12 cellular contexts compared by ENCODE assay signal in genomic region chr11:94933225-94934130, GRCh38. TPM values are rescaled to one million over a fixed set of nuclear protein-coding genes. Genes with fewer than 3 reads are reported as not detected.
DNase-seq lines count a peak whose midpoint lies in the region; ATAC-seq, FAIRE-seq and TF ChIP-seq lines count a peak whose summit lies in the region.
"Had no signal": no experiment of that assay in that cellular context is flagged by ENCODE, and none has a peak within 500 bp of the region (broad histone marks: within the 10 kb centered on the region; RNA-seq: fewer than 3 reads in every experiment).

No MANE protein-coding gene starts in this region.

- 75 to 96% methylated on average over 2 to 4 of the region's 5 CpGs for WGBS in mesodermal cell (ENCODE audit: insufficient coverage in 2 of 2), 2 experiments
- WGBS in small intestine, 3 donors, result 60 to 65% (median 63%) methylated on average over 5 of the region's 5 CpGs

- FAIRE-seq in small intestine (lab: Jason Lieb, UNC), result no peak

- no TSS peak for BruUV-seq in Calu3 (replicated peaks; lab: Mats Ljungman, UMichigan)

- H3K36me3 ChIP-seq in mesodermal cell (ENCODE audit: control insufficient read depth, insufficient read depth, low read length), result no peaks in the 10 kb centered on the region
- H3K36me3 ChIP-seq in uterus, result no peaks in the 10 kb centered on the region
- H3K36me3 ChIP-seq in small intestine (ENCODE audit: control insufficient read depth in 2 of 2, insufficient read depth in 2 of 2, low read length in 2 of 2), result no peaks in the 10 kb centered on the region

- intact Hi-C loops in uterus (cut with DNase I; ENCODE audit: low total_unique reads), result no loop called here
- intact Hi-C loops in activated T-helper 2 cell treated with anti-CD3 and anti-CD28 coated beads, Interferon-gamma antibody, Interleukin-2, Interleukin-4, amounts not matched to agents 10 μg/mL and 5 μg/mL and 100 μg/mL, durations not matched to agents 14 hours and 24 hours and 36 hours (cut with micrococcal nuclease), result no loop called here
- intact Hi-C loops in Calu3 (cut with micrococcal nuclease; ENCODE audit: unreplicated experiment), result no loop called here

- H3K27ac ChIP-seq in mesodermal cell (ENCODE audit: low read depth, low read length, severe bottlenecking) (peak overlapping the region; percentile 64), uterus (peak overlapping the region; percentile 78 to 88), small intestine (ENCODE audit: low read depth in 1 of 2, low read length in 1 of 2) (peak overlapping the region in 1 of 2 donors; percentile 36)

- peaks cover 3% of the 10 kb centered on the region for H3K27me3 Mint-ChIP-seq in activated naive CD8-positive, alpha-beta T cell treated with anti-CD3 and anti-CD28 coated beads, Interleukin-2, amount 10 ng/mL, durations not matched to agents 7 days and 5 days
- no peaks in the 10 kb centered on the region for H3K27me3 Mint-ChIP-seq in activated naive CD8-positive, alpha-beta T cell treated with anti-CD3 and anti-CD28 coated beads, Interleukin-2, amount 50 U/mL, for 24 hours
- H3K27me3 Mint-ChIP-seq in activated T-helper 2 cell treated with anti-CD3 and anti-CD28 coated beads, Interferon-gamma antibody, Interleukin-2, Interleukin-4, amounts not matched to agents 10 μg/mL and 5 μg/mL and 100 μg/mL, durations not matched to agents 14 hours and 24 hours and 36 hours (ENCODE audit: low read depth), result peaks cover 7% of the 10 kb centered on the region
- no peaks in the 10 kb centered on the region for H3K27me3 Mint-ChIP-seq in Calu3 (ENCODE audit: unreplicated experiment)
- H3K27me3 Mint-ChIP-seq: activated naive CD8-positive, alpha-beta T cell treated with anti-CD3 and anti-CD28 coated beads for 36 hours had no signal

- no peaks in the 10 kb centered on the region for H3K9me3 Mint-ChIP-seq in activated naive CD8-positive, alpha-beta T cell treated with anti-CD3 and anti-CD28 coated beads, Interleukin-2, amount 10 ng/mL, durations not matched to agents 7 days and 5 days
- no peaks in the 10 kb centered on the region for H3K9me3 Mint-ChIP-seq in activated naive CD8-positive, alpha-beta T cell treated with anti-CD3 and anti-CD28 coated beads, Interleukin-2, amount 50 U/mL, for 24 hours
- H3K9me3 Mint-ChIP-seq in activated T-helper 2 cell treated with anti-CD3 and anti-CD28 coated beads, Interferon-gamma antibody, Interleukin-2, Interleukin-4, amounts not matched to agents 10 μg/mL and 5 μg/mL and 100 μg/mL, durations not matched to agents 14 hours and 24 hours and 36 hours, result peaks cover 4% of the 10 kb centered on the region
- no peaks in the 10 kb centered on the region for H3K9me3 Mint-ChIP-seq in Calu3 (ENCODE audit: low read depth, unreplicated experiment)
- H3K9me3 Mint-ChIP-seq: activated naive CD8-positive, alpha-beta T cell treated with anti-CD3 and anti-CD28 coated beads for 36 hours had no signal

- H3K9me3 ChIP-seq in mesodermal cell (ENCODE audit: control insufficient read depth, low read length) (no peaks in the 10 kb centered on the region), uterus (no peaks in the 10 kb centered on the region), small intestine (ENCODE audit: control insufficient read depth, low read depth) (no peaks in the 10 kb centered on the region)

- peaks cover 24% of the 10 kb centered on the region for H3K4me1 Mint-ChIP-seq in activated naive CD8-positive, alpha-beta T cell treated with anti-CD3 and anti-CD28 coated beads, Interleukin-2, amount 10 ng/mL, durations not matched to agents 7 days and 5 days
- peaks cover 23% of the 10 kb centered on the region for H3K4me1 Mint-ChIP-seq in activated naive CD8-positive, alpha-beta T cell treated with anti-CD3 and anti-CD28 coated beads, Interleukin-2, amount 50 U/mL, for 24 hours
- peaks cover 13% of the 10 kb centered on the region for H3K4me1 Mint-ChIP-seq in activated T-helper 2 cell treated with anti-CD3 and anti-CD28 coated beads, Interferon-gamma antibody, Interleukin-2, Interleukin-4, amounts not matched to agents 10 μg/mL and 5 μg/mL and 100 μg/mL, durations not matched to agents 14 hours and 24 hours and 36 hours (ENCODE audit: low read depth)
- H3K4me1 Mint-ChIP-seq in Calu3 (ENCODE audit: low read depth, unreplicated experiment), result no peaks in the 10 kb centered on the region

- H3K4me3 ChIP-seq in mesodermal cell (ENCODE audit: extremely low read depth, insufficient read depth, low read length, poor library complexity, severe bottlenecking) (no peak overlapping the region), uterus (no peak overlapping the region), small intestine (ENCODE audit: low read depth in 1 of 2, low read length in 2 of 2) (no peak overlapping the region)
- H3K4me3 ChIP-seq: lung had no signal

- H3K27me3 ChIP-seq in uterus, result no peaks in the 10 kb centered on the region
- H3K27me3 ChIP-seq in small intestine (ENCODE audit: control insufficient read depth in 2 of 2, insufficient read depth in 2 of 2, low read length in 2 of 2), result no peaks in the 10 kb centered on the region

- POLR2A ChIA-PET in activated naive CD8-positive, alpha-beta T cell treated with anti-CD3 and anti-CD28 coated beads, Interleukin-2, amount 10 ng/mL, durations not matched to agents 7 days and 5 days (lab: Charles Lee), result interaction anchor here (1.8 kb wide), 1 partner anchor 40 kb away, joined by 6 read pairs; the partner anchor contains the start of genes CWC15 and KDM4D

- no peaks in the 10 kb centered on the region for H3K36me3 Mint-ChIP-seq in activated naive CD8-positive, alpha-beta T cell treated with anti-CD3 and anti-CD28 coated beads, Interleukin-2, amount 10 ng/mL, durations not matched to agents 7 days and 5 days
- no peaks in the 10 kb centered on the region for H3K36me3 Mint-ChIP-seq in activated naive CD8-positive, alpha-beta T cell treated with anti-CD3 and anti-CD28 coated beads, Interleukin-2, amount 50 U/mL, for 24 hours (ENCODE audit: low read depth)
- no peaks in the 10 kb centered on the region for H3K36me3 Mint-ChIP-seq in activated T-helper 2 cell treated with anti-CD3 and anti-CD28 coated beads, Interferon-gamma antibody, Interleukin-2, Interleukin-4, amounts not matched to agents 10 μg/mL and 5 μg/mL and 100 μg/mL, durations not matched to agents 14 hours and 24 hours and 36 hours (ENCODE audit: low read depth)
- no peaks in the 10 kb centered on the region for H3K36me3 Mint-ChIP-seq in Calu3 (ENCODE audit: insufficient read depth, unreplicated experiment)

- no peak for ATAC-seq in activated naive CD8-positive, alpha-beta T cell treated with anti-CD3 and anti-CD28 coated beads, Interleukin-2, amount 10 ng/mL, durations not matched to agents 7 days and 5 days (ENCODE audit: low read depth)
- no peak for ATAC-seq in activated naive CD8-positive, alpha-beta T cell treated with anti-CD3 and anti-CD28 coated beads, Interleukin-2, amount 50 U/mL, for 24 hours

- H3K4me3 Mint-ChIP-seq in activated naive CD8-positive, alpha-beta T cell treated with anti-CD3 and anti-CD28 coated beads, Interleukin-2, amount 10 ng/mL, durations not matched to agents 7 days and 5 days, result no peak overlapping the region
- no peak overlapping the region for H3K4me3 Mint-ChIP-seq in activated naive CD8-positive, alpha-beta T cell treated with anti-CD3 and anti-CD28 coated beads, Interleukin-2, amount 50 U/mL, for 24 hours
- H3K4me3 Mint-ChIP-seq in activated T-helper 2 cell treated with anti-CD3 and anti-CD28 coated beads, Interferon-gamma antibody, Interleukin-2, Interleukin-4, amounts not matched to agents 10 μg/mL and 5 μg/mL and 100 μg/mL, durations not matched to agents 14 hours and 24 hours and 36 hours (ENCODE audit: low read depth), result no peak overlapping the region
- no peak overlapping the region for H3K4me3 Mint-ChIP-seq in Calu3 (ENCODE audit: low read depth, unreplicated experiment)
- H3K4me3 Mint-ChIP-seq: activated naive CD8-positive, alpha-beta T cell treated with anti-CD3 and anti-CD28 coated beads for 36 hours had no signal

- H3K4me1 ChIP-seq in mesodermal cell (ENCODE audit: control insufficient read depth, insufficient read depth, low read length, poor library complexity, severe bottlenecking), result peaks cover 35% of the 10 kb centered on the region
- H3K4me1 ChIP-seq in uterus, result no peaks in the 10 kb centered on the region
- no peaks in the 10 kb centered on the region for H3K4me1 ChIP-seq in small intestine (ENCODE audit: control insufficient read depth in 2 of 2, insufficient read depth in 1 of 2, low read depth in 1 of 2, low read length in 1 of 2)

- CTCF ChIA-PET in Calu3 (lab: Charles Lee), result no interaction called here

- DNase-seq in activated naive CD8-positive, alpha-beta T cell treated with anti-CD3 and anti-CD28 coated beads, Interleukin-2, amount 10 ng/mL, durations not matched to agents 7 days and 5 days, result no peak
- DNase-seq in activated naive CD8-positive, alpha-beta T cell treated with anti-CD3 and anti-CD28 coated beads, Interleukin-2, amount 50 U/mL, for 24 hours, result no peak
- DNase-seq in dermis blood vessel endothelial cell (peak; percentile 80), uterus (peak; percentile 59 to 66), Calu3 (no peak), small intestine (no peak)
- no peak for DNase-seq in activated T-helper 2 cell treated with anti-CD3 and anti-CD28 coated beads, Interferon-gamma antibody, Interleukin-2, Interleukin-4, amounts not matched to agents 10 μg/mL and 5 μg/mL and 100 μg/mL, durations not matched to agents 14 hours and 24 hours and 36 hours (ENCODE audit: low spot score)
- DNase-seq: AML-193, T-helper 9 cell had no signal

- TF ChIP-seq POLR2A in uterus (IDR thresholded peaks at IDR 0.05), result no peak

- TF ChIP-seq CTCF in uterus (IDR thresholded peaks at IDR 0.05) (no peak), Calu3 (IDR thresholded peaks at IDR 0.05; ENCODE audit: unreplicated experiment) (no peak)

- H3K27ac Mint-ChIP-seq in activated naive CD8-positive, alpha-beta T cell treated with anti-CD3 and anti-CD28 coated beads, Interleukin-2, amount 10 ng/mL, durations not matched to agents 7 days and 5 days, result peak overlapping the region; percentile 11
- H3K27ac Mint-ChIP-seq in activated naive CD8-positive, alpha-beta T cell treated with anti-CD3 and anti-CD28 coated beads, Interleukin-2, amount 50 U/mL, for 24 hours, result no peak overlapping the region
- H3K27ac Mint-ChIP-seq in activated T-helper 2 cell treated with anti-CD3 and anti-CD28 coated beads, Interferon-gamma antibody, Interleukin-2, Interleukin-4, amounts not matched to agents 10 μg/mL and 5 μg/mL and 100 μg/mL, durations not matched to agents 14 hours and 24 hours and 36 hours, result no peak overlapping the region
- no peak overlapping the region for H3K27ac Mint-ChIP-seq in Calu3 (ENCODE audit: unreplicated experiment)
- H3K27ac Mint-ChIP-seq: activated naive CD8-positive, alpha-beta T cell treated with anti-CD3 and anti-CD28 coated beads for 36 hours had no signal

RNA-seq across cellular contexts. Expression of gene CWC15, which starts 39.9 kb away (rescaled TPM):
- 10 to 100 TPM; 80.7 to 83.0 TPM for total RNA-seq in activated naive CD8-positive, alpha-beta T cell treated with anti-CD3 and anti-CD28 coated beads, Interleukin-2, amount 10 ng/mL, durations not matched to agents 7 days and 5 days
- total RNA-seq in dermis blood vessel endothelial cell (38.0 and 40.8 TPM in 2 replicates), uterus (10 to 100 TPM; 11.5 to 67.2 (median 56.9) TPM), Calu3 (2022) (38.8 and 48.6 TPM in 2 replicates)
- 107 TPM for polyA plus RNA-seq in mesodermal cell (2013, experiment 1 of 2)
- polyA plus RNA-seq in mesodermal cell (2013, experiment 2 of 2), result 110 TPM
- 86.1 and 94.4 TPM in 2 replicates for total RNA-seq in activated T-helper 2 cell treated with anti-CD3 and anti-CD28 coated beads, Interferon-gamma antibody, Interleukin-2, Interleukin-4, amounts not matched to agents 10 μg/mL and 5 μg/mL and 100 μg/mL, durations not matched to agents 14 hours and 24 hours and 36 hours
- 10 to 100 TPM; 44.5 to 78.9 (median 46.2) TPM for polyA plus RNA-seq in small intestine

RNA-seq across cellular contexts. Expression of gene KDM4D, which starts 40.0 kb away (rescaled TPM):
- 1 to 10 TPM; 1.3 to 1.7 TPM for total RNA-seq in activated naive CD8-positive, alpha-beta T cell treated with anti-CD3 and anti-CD28 coated beads, Interleukin-2, amount 10 ng/mL, durations not matched to agents 7 days and 5 days
- total RNA-seq in dermis blood vessel endothelial cell, result 0.17 and 0.65 TPM in 2 replicates
- 2.4 TPM for polyA plus RNA-seq in mesodermal cell (2013, experiment 1 of 2)
- 1.9 TPM for polyA plus RNA-seq in mesodermal cell (2013, experiment 2 of 2)
- 1 to 10 TPM in 1 of 4 donors, under 1 TPM in 2, not detected in 1; under 0.01 to 1.9 (median 0.70) TPM for total RNA-seq in uterus
- total RNA-seq in activated T-helper 2 cell treated with anti-CD3 and anti-CD28 coated beads, Interferon-gamma antibody, Interleukin-2, Interleukin-4, amounts not matched to agents 10 μg/mL and 5 μg/mL and 100 μg/mL, durations not matched to agents 14 hours and 24 hours and 36 hours, result 0.48 and 0.84 TPM in 2 replicates
- total RNA-seq in Calu3 (2022), result 0.68 and 1.2 TPM in 2 replicates
- under 1 TPM in 2 of 3 donors, not detected in 1; 0.27 to 0.54 TPM for polyA plus RNA-seq in small intestine

Comparison
In these comparisons a context has a peak if more than half of its experiments do, and no peak if none do; other contexts are left out.
1. DNase-seq: peak in dermis blood vessel endothelial cell (single experiment) and uterus (2 of 2); none in activated naive CD8-positive, alpha-beta T cell treated with anti-CD3 and anti-CD28 coated beads, Interleukin-2, amount 10 ng/mL, durations not matched to agents 7 days and 5 days (single experiment), activated naive CD8-positive, alpha-beta T cell treated with anti-CD3 and anti-CD28 coated beads, Interleukin-2, amount 50 U/mL, for 24 hours (single experiment), activated T-helper 2 cell treated with anti-CD3 and anti-CD28 coated beads, Interferon-gamma antibody, Interleukin-2, Interleukin-4, amounts not matched to agents 10 μg/mL and 5 μg/mL and 100 μg/mL, durations not matched to agents 14 hours and 24 hours and 36 hours (single experiment), Calu3 (single experiment) and small intestine (single experiment).